In genomic region chr1:221740260-221740830, GRCh38 we compare ENCODE assay signal across 8 cellular contexts. TPM values are rescaled to one million over a fixed set of nuclear protein-coding genes. Genes with fewer than 3 reads are reported as not detected.
DNase-seq lines count a peak whose midpoint lies in the region; ATAC-seq and TF ChIP-seq lines count a peak whose summit lies in the region.

No MANE protein-coding gene starts in this region.

- H3K4me3 Mint-ChIP-seq in HFFc6: no peak overlapping the region

- H3K9me3 Mint-ChIP-seq in HFFc6: no peaks in the 10 kb centered on the region

- intact Hi-C loops in cardiac septum (cut with DNase I) (loop anchor here (5.0 to 10.0 kb wide), 4 partner anchors 196 to 972 kb away; partner anchors contain the start of genes AIDA and BROX), body of pancreas (cut with DNase I) (no loop called here), right lobe of liver (cut with DNase I) (no loop called here), vagina (cut with DNase I) (loop anchor here (10.0 kb wide), 1 partner anchor 856 kb away; no protein-coding TSS in a partner anchor)

- H3K9me3 ChIP-seq in cardiac muscle cell (ENCODE audit: low read depth) (no peaks in the 10 kb centered on the region), body of pancreas (no peaks in the 10 kb centered on the region), right lobe of liver (no peaks in the 10 kb centered on the region), vagina (no peaks in the 10 kb centered on the region)

- no peak for TF ChIP-seq CTCF in cardiac muscle cell (IDR thresholded peaks at IDR 0.05; ENCODE audit: low read depth, low read length)
- no peak for TF ChIP-seq CTCF in body of pancreas (IDR thresholded peaks at IDR 0.05)
- no peak for TF ChIP-seq CTCF in right lobe of liver (IDR thresholded peaks at IDR 0.05)
- TF ChIP-seq CTCF in vagina (IDR thresholded peaks at IDR 0.05): no peak
- TF ChIP-seq CTCF in HFFc6 (IDR thresholded peaks at IDR 0.05): no peak

- WGBS in body of pancreas, 2 donors: 18 to 24% methylated on average over 7 of the region's 7 CpGs
- 7% methylated on average over 7 of the region's 7 CpGs for WGBS in right lobe of liver (ENCODE audit: insufficient coverage, low coverage, low lambda C conversion rate, missing lambda C conversion rate)

- no peaks in the 10 kb centered on the region for H3K27me3 Mint-ChIP-seq in HFFc6 (ENCODE audit: insufficient read depth)

- ATAC-seq in body of pancreas (no peak), right lobe of liver (peak in 1 of 4 donors; percentile 2), HG03095 (IDR thresholded peaks at IDR 0.05; ENCODE audit: unreplicated experiment) (no peak)

- H3K36me3 Mint-ChIP-seq in HFFc6 (ENCODE audit: low read depth): no peaks in the 10 kb centered on the region; the same call in 1 of the 2 replicates

- TF ChIP-seq POLR2A in body of pancreas (IDR thresholded peaks at IDR 0.05) (no peak), right lobe of liver (IDR thresholded peaks at IDR 0.05) (no peak), vagina (IDR thresholded peaks at IDR 0.05) (no peak)

- H3K4me1 Mint-ChIP-seq in HFFc6 (ENCODE audit: low read depth): peaks cover 11% of the 10 kb centered on the region

- peaks cover 28% of the 10 kb centered on the region for H3K4me1 ChIP-seq in cardiac muscle cell (ENCODE audit: low read depth)
- H3K4me1 ChIP-seq in body of pancreas: peaks cover 59% of the 10 kb centered on the region
- H3K4me1 ChIP-seq in right lobe of liver: peaks cover 0 to 41% (median 17%) of the 10 kb centered on the region in 4 donors
- H3K4me1 ChIP-seq in vagina: peaks cover 23% of the 10 kb centered on the region

- H3K36me3 ChIP-seq in cardiac muscle cell (no peaks in the 10 kb centered on the region), body of pancreas (replicated peaks in 1 of 2; ENCODE audit: insufficient read depth in 1 of 2, low read depth in 2 of 2) (no peaks in the 10 kb centered on the region), right lobe of liver (peaks cover 0 to 17% (median 4%) of the 10 kb centered on the region in 4 donors), vagina (no peaks in the 10 kb centered on the region)

- H3K4me3 ChIP-seq in cardiac muscle cell (peak overlapping the region; percentile 72), body of pancreas (peak overlapping the region; percentile 8 to 54), right lobe of liver (peak overlapping the region; percentile 50 to 70 (median 52)), vagina (peak overlapping the region; percentile 75 to 90)

- H3K27ac Mint-ChIP-seq in HFFc6: no peak overlapping the region

- H3K27me3 ChIP-seq in cardiac muscle cell (no peaks in the 10 kb centered on the region), body of pancreas (no peaks in the 10 kb centered on the region), right lobe of liver (no peaks in the 10 kb centered on the region), vagina (no peaks in the 10 kb centered on the region)

- no peak for DNase-seq in cardiac muscle cell (ENCODE audit: low read depth in 1 of 2, low spot score in 1 of 2)
- no peak for DNase-seq in cardiac septum (ENCODE audit: low spot score)
- no peak for DNase-seq in body of pancreas
- peak in 2 of 3 donors; percentile 42 to 63 for DNase-seq in right lobe of liver
- no peak for DNase-seq in vagina (ENCODE audit: extremely low spot score in 2 of 2)
- DNase-seq in HuH-7.5 (ENCODE audit: low spot score): no peak
- no peak for DNase-seq in HFFc6

- H3K27ac ChIP-seq in cardiac muscle cell (no peak overlapping the region), body of pancreas (no peak overlapping the region), right lobe of liver (peak overlapping the region; percentile 80 to 95 (median 84)), vagina (peak overlapping the region; percentile 98)

RNA-seq across cellular contexts. Expression of gene DUSP10, which starts 1.5 kb away (rescaled TPM):
- 13.8 and 28.8 TPM in 2 replicates for total RNA-seq in cardiac muscle cell
- 14.2 and 25.4 TPM in 2 replicates for polyA plus RNA-seq in cardiac muscle cell
- total RNA-seq in cardiac septum: 2.8 TPM
- total RNA-seq in body of pancreas: 10 to 100 TPM in 1 of 2 donors, 1 to 10 TPM in 1; 5.4 to 12.2 TPM
- total RNA-seq in right lobe of liver: 10 to 100 TPM in 5 of 6 experiments, 1 to 10 TPM in 1; 7.7 to 22.3 (median 16.3) TPM
- total RNA-seq in vagina: 4.7 TPM
- total RNA-seq in HFFc6 (2021; fragmentation: NEBNext Ultra II Directional; extraction: Animal tissue kit (Norgen Biotek cat#: 25700)): 10 to 100 TPM; 30.5 to 48.9 (median 43.8) TPM

Comparison
In these comparisons a context has a peak if more than half of its experiments do, and no peak if none do; other contexts are left out.
1. DNase-seq: peak in right lobe of liver (2 of 3); none in cardiac muscle cell (0 of 2), cardiac septum (single experiment), body of pancreas (0 of 4), vagina (0 of 2), HuH-7.5 (single experiment) and HFFc6 (single experiment).
2. H3K27ac ChIP-seq: peak in right lobe of liver (3 of 3) and vagina (single experiment); none in cardiac muscle cell (single experiment) and body of pancreas (0 of 4).
3. H3K4me3 ChIP-seq: peak in every context shown above with its lines; median percentile 82 in vagina; 72 in cardiac muscle cell; 52 in right lobe of liver; 31 in body of pancreas.
4. intact Hi-C loops: an anchor here in cardiac septum (5.0 to 10.0 kb wide) and vagina (10.0 kb wide); none called in body of pancreas and right lobe of liver.